Comparison of ENCODE assay signal across 1 cellular context in the genomic region with DNA sequence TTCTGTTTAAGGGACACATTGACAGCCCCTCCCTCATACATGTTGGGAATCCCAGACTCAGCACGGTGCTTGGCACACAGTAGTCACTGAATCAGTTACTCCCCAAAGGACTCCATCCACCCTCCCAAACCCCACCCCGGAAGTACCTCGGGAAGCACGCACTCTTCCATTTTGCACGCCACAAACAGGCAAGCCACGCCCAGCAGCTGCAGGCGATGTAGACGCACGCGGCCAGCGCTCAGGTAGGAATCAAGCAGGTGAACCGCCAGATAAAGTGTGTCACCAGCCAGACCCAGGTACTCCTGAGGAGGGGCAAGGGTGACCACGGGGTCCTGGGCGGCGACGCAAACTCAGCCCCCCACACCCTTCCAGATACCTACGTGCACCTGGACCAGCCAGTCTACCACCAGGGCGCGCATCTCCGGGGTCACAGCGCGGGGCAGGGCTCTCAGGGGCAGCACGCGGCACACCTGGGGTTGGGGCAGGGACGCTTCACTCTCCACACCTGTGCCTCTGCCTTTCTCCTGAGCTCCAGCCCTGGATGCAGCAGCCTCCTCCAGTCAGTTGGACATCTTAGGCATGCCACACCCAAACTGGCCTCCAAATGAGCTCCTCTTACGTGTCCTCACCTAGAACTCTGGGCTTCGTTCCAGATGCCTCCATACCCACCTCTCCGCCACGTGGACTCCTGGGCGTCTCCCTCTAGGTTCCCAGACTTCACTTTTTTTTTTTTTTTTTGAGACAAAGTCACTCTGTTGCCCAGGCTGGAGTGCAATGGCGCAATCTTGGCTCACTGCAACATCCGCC.
TF ChIP-seq lines count a peak whose summit lies in the region.

No MANE protein-coding gene starts in this region.

TF ChIP-seq in HCT116, 20 proteins besides CTCF, POLR2A, EP300 and RAD21 (continued from another document):
- TF ChIP-seq, protein P1, sequence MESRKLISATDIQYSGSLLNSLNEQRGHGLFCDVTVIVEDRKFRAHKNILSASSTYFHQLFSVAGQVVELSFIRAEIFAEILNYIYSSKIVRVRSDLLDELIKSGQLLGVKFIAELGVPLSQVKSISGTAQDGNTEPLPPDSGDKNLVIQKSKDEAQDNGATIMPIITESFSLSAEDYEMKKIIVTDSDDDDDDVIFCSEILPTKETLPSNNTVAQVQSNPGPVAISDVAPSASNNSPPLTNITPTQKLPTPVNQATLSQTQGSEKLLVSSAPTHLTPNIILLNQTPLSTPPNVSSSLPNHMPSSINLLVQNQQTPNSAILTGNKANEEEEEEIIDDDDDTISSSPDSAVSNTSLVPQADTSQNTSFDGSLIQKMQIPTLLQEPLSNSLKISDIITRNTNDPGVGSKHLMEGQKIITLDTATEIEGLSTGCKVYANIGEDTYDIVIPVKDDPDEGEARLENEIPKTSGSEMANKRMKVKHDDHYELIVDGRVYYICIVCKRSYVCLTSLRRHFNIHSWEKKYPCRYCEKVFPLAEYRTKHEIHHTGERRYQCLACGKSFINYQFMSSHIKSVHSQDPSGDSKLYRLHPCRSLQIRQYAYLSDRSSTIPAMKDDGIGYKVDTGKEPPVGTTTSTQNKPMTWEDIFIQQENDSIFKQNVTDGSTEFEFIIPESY (IDR thresholded peaks at IDR 0.05; ENCODE audit: extremely low read depth, insufficient replicate concordance, low read length): no peak
- TF ChIP-seq TCF7L2 (IDR thresholded peaks at IDR 0.05; ENCODE audit: borderline replicate concordance, extremely low read depth, insufficient read depth, insufficient read length) (no peak), EZH2 (IDR thresholded peaks at IDR 0.05) (no peak), ELF1 (IDR thresholded peaks at IDR 0.05; ENCODE audit: borderline replicate concordance, low read depth) (no peak; the same call in 1 of the 2 replicates), EGR1 (IDR thresholded peaks at IDR 0.05; ENCODE audit: low read depth) (no peak)
- TF ChIP-seq, protein P2, sequence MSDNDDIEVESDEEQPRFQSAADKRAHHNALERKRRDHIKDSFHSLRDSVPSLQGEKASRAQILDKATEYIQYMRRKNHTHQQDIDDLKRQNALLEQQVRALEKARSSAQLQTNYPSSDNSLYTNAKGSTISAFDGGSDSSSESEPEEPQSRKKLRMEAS (IDR thresholded peaks at IDR 0.05): peak; percentile 85
